Comparison of ENCODE assay signal across 1 cellular context in the genomic region with DNA sequence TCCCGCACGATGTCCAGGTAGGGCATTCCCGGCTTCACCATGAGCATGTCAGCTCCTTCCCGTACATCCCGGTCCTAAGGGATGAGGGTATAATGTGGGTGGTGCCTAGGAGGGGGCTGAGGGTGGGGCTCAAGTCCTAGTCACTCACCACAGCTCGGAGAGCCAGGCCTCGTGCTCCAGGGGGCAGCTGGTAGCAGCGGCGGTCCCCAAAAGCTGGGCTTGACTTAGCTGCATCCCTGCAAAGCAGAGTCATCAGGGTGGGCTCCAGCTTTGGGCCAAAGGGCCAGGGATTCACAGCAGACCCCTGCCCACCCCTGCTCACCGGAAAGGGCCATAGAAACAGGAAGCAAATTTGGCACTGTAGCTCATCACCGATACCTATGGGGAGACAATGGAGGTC.
TF ChIP-seq lines count a peak whose summit lies in the region.

No MANE protein-coding gene starts in this region.

TF ChIP-seq in HepG2, 621 proteins besides CTCF, POLR2A, EP300 and RAD21:
- no peak for TF ChIP-seq NFIC (IDR thresholded peaks at IDR 0.05; ENCODE audit: low read length)
- TF ChIP-seq, protein P1, sequence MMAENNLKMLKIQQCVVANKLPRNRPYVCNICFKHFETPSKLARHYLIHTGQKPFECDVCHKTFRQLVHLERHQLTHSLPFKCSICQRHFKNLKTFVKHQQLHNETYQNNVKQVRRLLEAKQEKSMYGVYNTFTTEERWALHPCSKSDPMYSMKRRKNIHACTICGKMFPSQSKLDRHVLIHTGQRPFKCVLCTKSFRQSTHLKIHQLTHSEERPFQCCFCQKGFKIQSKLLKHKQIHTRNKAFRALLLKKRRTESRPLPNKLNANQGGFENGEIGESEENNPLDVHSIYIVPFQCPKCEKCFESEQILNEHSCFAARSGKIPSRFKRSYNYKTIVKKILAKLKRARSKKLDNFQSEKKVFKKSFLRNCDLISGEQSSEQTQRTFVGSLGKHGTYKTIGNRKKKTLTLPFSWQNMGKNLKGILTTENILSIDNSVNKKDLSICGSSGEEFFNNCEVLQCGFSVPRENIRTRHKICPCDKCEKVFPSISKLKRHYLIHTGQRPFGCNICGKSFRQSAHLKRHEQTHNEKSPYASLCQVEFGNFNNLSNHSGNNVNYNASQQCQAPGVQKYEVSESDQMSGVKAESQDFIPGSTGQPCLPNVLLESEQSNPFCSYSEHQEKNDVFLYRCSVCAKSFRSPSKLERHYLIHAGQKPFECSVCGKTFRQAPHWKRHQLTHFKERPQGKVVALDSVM (CRISPR knock-in tag; IDR thresholded peaks at IDR 0.05), result no peak
